10 cellular contexts compared by ENCODE assay signal in genomic region chr19:14058182-14059092, GRCh38. TPM values are rescaled to one million over a fixed set of nuclear protein-coding genes. Genes with fewer than 3 reads are reported as not detected.
DNase-seq lines count a peak whose midpoint lies in the region; TF ChIP-seq lines count a peak whose summit lies in the region.
"Had no signal": no experiment of that assay in that cellular context is flagged by ENCODE, and none has a peak within 500 bp of the region (broad histone marks: within the 10 kb centered on the region; RNA-seq: fewer than 3 reads in every experiment).

No MANE protein-coding gene starts in this region.

- POLR2A ChIA-PET in Caco-2 (lab: Charles Lee) = no interaction called here

- BruUV-seq in Caco-2 (replicated peaks; lab: Mats Ljungman, UMichigan) = no TSS peak

- no peaks in the 10 kb centered on the region for H3K27me3 Mint-ChIP-seq in Caco-2 (ENCODE audit: insufficient read depth, unreplicated experiment)

- no peaks in the 10 kb centered on the region for H3K9me3 Mint-ChIP-seq in Caco-2 (ENCODE audit: unreplicated experiment)

- intact Hi-C loops in Caco-2 (cut with micrococcal nuclease; ENCODE audit: unreplicated experiment) = no loop called here

- TF ChIP-seq CTCF in Caco-2 (IDR thresholded peaks at IDR 0.05; ENCODE audit: insufficient read depth in 1 of 2, low read depth in 1 of 2, low read length in 1 of 2, severe bottlenecking in 1 of 2, unreplicated experiment in 1 of 2) = no peak

- DNase-seq in Caco-2 (no peak), SJCRH30 (no peak), mucosa of gallbladder (ENCODE audit: low spot score) (no peak), NCI-H128 (lab: John Stamatoyannopoulos, UW; ENCODE audit: unreplicated experiment) (no peak), NCI-H2107 treated with DMSO at 0.1 percent for 48 hours (lab: John Stamatoyannopoulos, UW; ENCODE audit: unreplicated experiment) (no peak)
- DNase-seq: midbrain had no signal

- CTCF ChIA-PET in Caco-2 (lab: Charles Lee) = interaction anchor here (0.5 kb wide), 1 partner anchor 20 kb away, joined by 4 read pairs; no protein-coding TSS in a partner anchor

- H3K4me1 ChIP-seq in Caco-2 (peaks cover 35% of the 10 kb centered on the region), SJCRH30 (no peaks in the 10 kb centered on the region; the same call in 1 of the 2 replicates)

- H3K4me1 Mint-ChIP-seq in Caco-2 (ENCODE audit: low read depth, unreplicated experiment) = peaks cover 14% of the 10 kb centered on the region

- peak overlapping the region; percentile 18 for H3K27ac Mint-ChIP-seq in Caco-2 (ENCODE audit: unreplicated experiment)

- H3K9me3 ChIP-seq in Caco-2 (no peaks in the 10 kb centered on the region), SJCRH30 (replicated peaks) (no peaks in the 10 kb centered on the region), iPS-18c (ENCODE audit: control insufficient read depth, insufficient read depth, low read length) (no peaks in the 10 kb centered on the region)

- H3K27me3 ChIP-seq in Caco-2 (replicated peaks; ENCODE audit: control insufficient read depth, insufficient read depth, low read length) (no peaks in the 10 kb centered on the region), SJCRH30 (peaks cover 25% of the 10 kb centered on the region)

- no peak overlapping the region for H3K4me3 ChIP-seq in Caco-2 (ENCODE audit: low read depth, low read length)
- peak overlapping the region; percentile 47; the same call in 1 of the 2 replicates for H3K4me3 ChIP-seq in SJCRH30
- peak overlapping the region; percentile 40; the same call in 1 of the 2 replicates for H3K4me3 ChIP-seq in iPS-18c (ENCODE audit: insufficient read depth, low read depth, low read length)

- H3K4me3 Mint-ChIP-seq in Caco-2 (ENCODE audit: unreplicated experiment) = no peak overlapping the region

- peaks cover 12% of the 10 kb centered on the region for H3K36me3 Mint-ChIP-seq in Caco-2 (ENCODE audit: insufficient read depth, unreplicated experiment)

- no peaks in the 10 kb centered on the region; the same call in 1 of the 2 replicates for H3K36me3 ChIP-seq in Caco-2 (ENCODE audit: control insufficient read depth, insufficient read depth, low read length)
- H3K36me3 ChIP-seq in SJCRH30 = no peaks in the 10 kb centered on the region

- no peak overlapping the region for H3K27ac ChIP-seq in SJCRH30
- H3K27ac ChIP-seq: epithelial cell of prostate had no signal

RNA-seq across cellular contexts. Expression of gene PALM3, which starts 3.4 kb away (rescaled TPM):
- total RNA-seq in Caco-2 (2022) (25.9 TPM in 2 replicates), mucosa of gallbladder (42.8 TPM)
- 0.99 and 1.4 TPM in 2 replicates for total RNA-seq in SJCRH30 (2014; rRNA removed; shearing (Covaris generic))

RNA-seq across cellular contexts. Expression of gene MISP3, which starts 14.1 kb away (rescaled TPM):
- total RNA-seq in Caco-2 (2022) (5.2 TPM in 2 replicates), mucosa of gallbladder (21.6 TPM)
- total RNA-seq in SJCRH30 (2014; rRNA removed; shearing (Covaris generic)) = 0.81 and 1.3 TPM in 2 replicates

RNA-seq across cellular contexts. Expression of gene IL27RA, which starts 26.9 kb away (rescaled TPM):
- total RNA-seq in Caco-2 (2022) (4.7 and 5.6 TPM in 2 replicates), mucosa of gallbladder (5.6 TPM)
- total RNA-seq in SJCRH30 (2014; rRNA removed; shearing (Covaris generic)) = 1.5 TPM in 2 replicates

RNA-seq across cellular contexts. Expression of gene C19orf67, which starts 27.1 kb away (rescaled TPM):
- total RNA-seq in Caco-2 (2022) (not detected in 2 replicates), mucosa of gallbladder (not detected)
- not detected in 2 replicates for total RNA-seq in SJCRH30 (2014; rRNA removed; shearing (Covaris generic))
- total RNA-seq: Daoy, HT-29 had no signal

RNA-seq across cellular contexts. Expression of gene RLN3, which starts 30.5 kb away (rescaled TPM):
- not detected in 2 replicates for total RNA-seq in Caco-2 (2022)
- not detected in 2 replicates for total RNA-seq in SJCRH30 (2014; rRNA removed; shearing (Covaris generic))
- total RNA-seq in mucosa of gallbladder = not detected
- total RNA-seq: Daoy, HT-29 had no signal

Comparison
In these comparisons a context has a peak if more than half of its experiments do, and no peak if none do; other contexts are left out.
1. RNA of gene PALM3, which starts 3.4 kb away (total RNA-seq): 42.8 TPM in mucosa of gallbladder (single experiment) and 25.9 TPM in Caco-2; 0.99 to 1.4 TPM in SJCRH30; every median in the first group is over 10 times any median in the second.